Comparison of ENCODE assay signal across 1 cellular context in genomic region chr17:42814633-42815399, GRCh38.
TF ChIP-seq lines count a peak whose summit lies in the region.

No MANE protein-coding gene starts in this region.

TF ChIP-seq in IMR-90, 13 proteins besides CTCF, POLR2A, EP300 and RAD21 (continued from another document):
- TF ChIP-seq USF2 (IDR thresholded peaks at IDR 0.05; ENCODE audit: low read depth, low read length) (no peak), ELK1 (IDR thresholded peaks at IDR 0.05; ENCODE audit: borderline replicate concordance, low read depth, low read length) (no peak), CHD1 (IDR thresholded peaks at IDR 0.05; ENCODE audit: low read depth, low read length) (no peak), SMC3 (IDR thresholded peaks at IDR 0.05; ENCODE audit: low read depth, low read length) (no peak), MAZ (IDR thresholded peaks at IDR 0.05; ENCODE audit: borderline replicate concordance, low read depth, low read length) (no peak)
TF ChIP-seq in IMR-90: peak in this region for 0.
